In genomic region chrX:10741496-10742048, GRCh38 we compare ENCODE assay signal across 16 cellular contexts.
"Had no signal": no experiment of that assay in that cellular context is flagged by ENCODE, and none has a peak within 500 bp of the region (broad histone marks: within the 10 kb centered on the region; RNA-seq: fewer than 3 reads in every experiment).

No MANE protein-coding gene starts in this region.

- H3K9me3 Mint-ChIP-seq: activated CD4-positive, alpha-beta memory T cell treated with anti-CD3 and anti-CD28 coated beads, Interleukin-2, amount 10 ng/mL, durations not matched to agents 7 days and 5 days; activated naive CD8-positive, alpha-beta T cell treated with anti-CD3 and anti-CD28 coated beads for 36 hours; natural killer cell treated with Interleukin-12 subunit alpha and Interleukin-12 subunit beta and Interleukin-15 and Interleukin-18, amount 100 ng/mL, for 72 hours; stimulated activated naive CD8-positive, alpha-beta T cell treated with anti-CD3 and anti-CD28 coated beads, Interleukin-15, amount 100 ng/mL, for 72 hours had no signal

- H3K4me1 Mint-ChIP-seq: activated CD4-positive, alpha-beta memory T cell treated with anti-CD3 and anti-CD28 coated beads, Interleukin-2, amount 10 ng/mL, durations not matched to agents 7 days and 5 days; activated naive CD8-positive, alpha-beta T cell treated with anti-CD3 and anti-CD28 coated beads for 36 hours; stimulated activated naive CD8-positive, alpha-beta T cell treated with anti-CD3 and anti-CD28 coated beads, Interleukin-15, amount 100 ng/mL, for 72 hours had no signal

- H3K4me3 ChIP-seq: ascending aorta, esophagus squamous epithelium, pancreas, testis had no signal

- H3K36me3 Mint-ChIP-seq: activated naive CD8-positive, alpha-beta T cell treated with anti-CD3 and anti-CD28 coated beads for 36 hours; natural killer cell treated with Interleukin-12 subunit alpha and Interleukin-12 subunit beta and Interleukin-15 and Interleukin-18, amount 100 ng/mL, for 72 hours had no signal

- H3K27me3 Mint-ChIP-seq: activated CD4-positive, alpha-beta memory T cell treated with anti-CD3 and anti-CD28 coated beads, Interleukin-2, amount 10 ng/mL, durations not matched to agents 7 days and 5 days; stimulated activated naive CD8-positive, alpha-beta T cell treated with anti-CD3 and anti-CD28 coated beads, Interleukin-15, amount 100 ng/mL, for 72 hours had no signal

- H3K27ac ChIP-seq: ascending aorta, esophagus squamous epithelium, foreskin keratinocyte, pancreas, testis had no signal

- H3K27me3 ChIP-seq: ascending aorta, esophagus squamous epithelium, foreskin keratinocyte, testis had no signal

- H3K9me3 ChIP-seq: ascending aorta, esophagus squamous epithelium, pancreas, testis had no signal

- H3K4me1 ChIP-seq: ascending aorta, esophagus squamous epithelium, foreskin keratinocyte, pancreas, testis had no signal

- H3K4me3 Mint-ChIP-seq: activated CD4-positive, alpha-beta memory T cell treated with anti-CD3 and anti-CD28 coated beads, Interleukin-2, amount 10 ng/mL, durations not matched to agents 7 days and 5 days; activated naive CD8-positive, alpha-beta T cell treated with anti-CD3 and anti-CD28 coated beads for 36 hours; activated T-cell treated with anti-CD3 and anti-CD28 coated beads, Interleukin-2, amount 50 U/mL, for 72 hours; natural killer cell treated with Interleukin-12 subunit alpha and Interleukin-12 subunit beta and Interleukin-15 and Interleukin-18, amount 100 ng/mL, for 72 hours; stimulated activated naive CD8-positive, alpha-beta T cell treated with anti-CD3 and anti-CD28 coated beads, Interleukin-15, amount 100 ng/mL, for 72 hours had no signal

- ATAC-seq: activated T-cell treated with anti-CD3 and anti-CD28 coated beads, Interleukin-2, amount 50 U/mL, for 72 hours; foreskin keratinocyte; left lobe of liver; natural killer cell treated with Interleukin-12 subunit alpha and Interleukin-12 subunit beta and Interleukin-15 and Interleukin-18, amount 100 ng/mL, for 72 hours; pancreas; stimulated activated naive CD8-positive, alpha-beta T cell treated with anti-CD3 and anti-CD28 coated beads, Interleukin-15, amount 100 ng/mL, for 72 hours had no signal

- H3K27ac Mint-ChIP-seq: activated CD4-positive, alpha-beta memory T cell treated with anti-CD3 and anti-CD28 coated beads, Interleukin-2, amount 10 ng/mL, durations not matched to agents 7 days and 5 days; activated naive CD8-positive, alpha-beta T cell treated with anti-CD3 and anti-CD28 coated beads for 36 hours; activated T-cell treated with anti-CD3 and anti-CD28 coated beads, Interleukin-2, amount 50 U/mL, for 72 hours; natural killer cell treated with Interleukin-12 subunit alpha and Interleukin-12 subunit beta and Interleukin-15 and Interleukin-18, amount 100 ng/mL, for 72 hours; stimulated activated naive CD8-positive, alpha-beta T cell treated with anti-CD3 and anti-CD28 coated beads, Interleukin-15, amount 100 ng/mL, for 72 hours had no signal

- H3K36me3 ChIP-seq: ascending aorta, esophagus squamous epithelium, pancreas had no signal

- DNase-seq: activated CD4-positive, alpha-beta memory T cell treated with anti-CD3 and anti-CD28 coated beads, Interleukin-2, amount 10 ng/mL, durations not matched to agents 7 days and 5 days; activated gamma-delta T cell treated with Interleukin-2 at 50 U/mL for 16 hours; activated naive CD8-positive, alpha-beta T cell treated with anti-CD3 and anti-CD28 coated beads for 36 hours; activated T-cell treated with anti-CD3 and anti-CD28 coated beads, Interleukin-2, amount 50 U/mL, for 72 hours; esophagus squamous epithelium; foreskin keratinocyte; head of caudate nucleus; pancreas; stimulated activated CD4-positive, alpha-beta T cell treated with anti-CD3 and anti-CD28 coated beads, Interleukin-15, amount 100 ng/mL, for 24 hours; stimulated activated CD4-positive, alpha-beta T cell treated with anti-CD3 and anti-CD28 coated beads, Interleukin-4, amount 100 ng/mL, for 24 hours; stimulated activated naive CD8-positive, alpha-beta T cell treated with anti-CD3 and anti-CD28 coated beads, Interleukin-15, amount 100 ng/mL, for 72 hours; T-helper 9 cell; testis had no signal
